Comparison of ENCODE assay signal across 8 cellular contexts in genomic region chr17:28750178-28751047, GRCh38. TPM values are rescaled to one million over a fixed set of nuclear protein-coding genes. Genes with fewer than 3 reads are reported as not detected.
DNase-seq lines count a peak whose midpoint lies in the region; ATAC-seq and TF ChIP-seq lines count a peak whose summit lies in the region.

No MANE protein-coding gene starts in this region.

- peak; percentile 87 for ATAC-seq in gastroesophageal sphincter
- peak; percentile 81 for ATAC-seq in omental fat pad (ENCODE audit: low FRiP score)

- no peaks in the 10 kb centered on the region for H3K27me3 ChIP-seq in H7 (ENCODE audit: control insufficient read depth, insufficient read depth, low read length)
- H3K27me3 ChIP-seq in gastroesophageal sphincter: no peaks in the 10 kb centered on the region
- no peaks in the 10 kb centered on the region for H3K27me3 ChIP-seq in testis

- intact Hi-C loops in testis (cut with DNase I; ENCODE audit: low total_unique reads): loop anchor here (10.0 kb wide), 1 partner anchor 164 kb away; no protein-coding TSS in a partner anchor

- TF ChIP-seq CTCF in gastroesophageal sphincter (IDR thresholded peaks at IDR 0.05) (peak in 3 of 4 experiments; percentile 99 to 100 (median 100)), omental fat pad (IDR thresholded peaks at IDR 0.05) (peak in 2 of 3 donors; percentile 88 to 96), testis (IDR thresholded peaks at IDR 0.05) (peak; percentile 97 to 99 (median 97))

- no peak for TF ChIP-seq EP300 in gastroesophageal sphincter (IDR thresholded peaks at IDR 0.05)

- WGBS in gastroesophageal sphincter (ENCODE audit: low coverage in 1 of 2), 2 donors: 43 to 51% methylated on average over 10 of the region's 20 CpGs
- 40 to 49% methylated on average over 17 to 20 of the region's 20 CpGs for WGBS in testis, 2 donors

- TF ChIP-seq POLR2A in gastroesophageal sphincter (IDR thresholded peaks at IDR 0.05): no peak
- TF ChIP-seq POLR2A in testis (IDR thresholded peaks at IDR 0.05): no peak

- H3K27ac ChIP-seq in gastroesophageal sphincter: peak overlapping the region in 2 of 4 donors; percentile 31 to 53
- peak overlapping the region in 1 of 2 donors; percentile 15 for H3K27ac ChIP-seq in testis

- H3K36me3 ChIP-seq in H7 (replicated peaks; ENCODE audit: control insufficient read depth, insufficient read depth, low read length): peaks cover 41% of the 10 kb centered on the region
- H3K36me3 ChIP-seq in gastroesophageal sphincter: peaks cover 0 to 27% of the 10 kb centered on the region in 2 donors
- H3K36me3 ChIP-seq in testis (ENCODE audit: low read depth, missing control alignments): no peaks in the 10 kb centered on the region

- no peaks in the 10 kb centered on the region for H3K9me3 ChIP-seq in gastroesophageal sphincter
- H3K9me3 ChIP-seq in testis: no peaks in the 10 kb centered on the region

- no peak overlapping the region for H3K4me3 ChIP-seq in H7 (ENCODE audit: insufficient read depth, low read depth, low read length)
- H3K4me3 ChIP-seq in gastroesophageal sphincter: no peak overlapping the region
- no peak overlapping the region for H3K4me3 ChIP-seq in testis

- DNase-seq in Daoy (ENCODE audit: low read depth): peak; percentile 92
- peak; percentile 86 for DNase-seq in H7
- peak; percentile 87 for DNase-seq in NCI-H1092 (lab: John Stamatoyannopoulos, UW)
- DNase-seq in SK-N-DZ (ENCODE audit: low spot score): peak; percentile 93
- peak; percentile 89 for DNase-seq in activated naive CD4-positive, alpha-beta T cell treated with Interleukin-2 at 50 U/mL for 16 hours
- peak; percentile 94 for DNase-seq in omental fat pad (ENCODE audit: low spot score)
- DNase-seq in testis: peak; percentile 97

- H3K4me1 ChIP-seq in gastroesophageal sphincter (peaks cover 0 to 42% (median 8%) of the 10 kb centered on the region in 3 donors), testis (peaks cover 29% of the 10 kb centered on the region)

RNA-seq across cellular contexts. Expression of gene TRAF4, which starts 6.6 kb away (rescaled TPM):
- total RNA-seq in Daoy (2014; rRNA removed; shearing (Covaris generic)): 20.4 and 23.7 TPM in 2 replicates
- total RNA-seq in H7 (2014; rRNA removed; shearing (Covaris generic)): 159 and 216 TPM in 2 replicates
- 125 and 130 TPM in 2 replicates for polyA plus RNA-seq in SK-N-DZ (2014; cell fraction: cytosol; rRNA removed)
- polyA plus RNA-seq in SK-N-DZ (2014; cell fraction: nucleus; rRNA removed): 171 and 225 TPM in 2 replicates
- 10 to 100 TPM in 1 of 4 donors, 1 to 10 TPM in 3; 3.4 to 10.8 (median 4.7) TPM for total RNA-seq in gastroesophageal sphincter
- 10 to 100 TPM in 2 of 4 donors, 1 to 10 TPM in 2; 8.4 to 66.7 (median 30.7) TPM for total RNA-seq in omental fat pad
- total RNA-seq in testis: 10 to 100 TPM; 35.3 to 47.2 TPM
- 33.1 TPM for polyA plus RNA-seq in testis (ENCODE audit: insufficient read depth, low read depth, low replicate concordance)

RNA-seq across cellular contexts. Expression of gene NEK8, which starts 21.8 kb away (rescaled TPM):
- total RNA-seq in Daoy (2014; rRNA removed; shearing (Covaris generic)): 2.9 and 10.2 TPM in 2 replicates
- total RNA-seq in H7 (2014; rRNA removed; shearing (Covaris generic)): 10.9 and 12.5 TPM in 2 replicates
- polyA plus RNA-seq in SK-N-DZ (2014; cell fraction: cytosol; rRNA removed): 1.6 and 6.7 TPM in 2 replicates
- 3.6 and 8.4 TPM in 2 replicates for polyA plus RNA-seq in SK-N-DZ (2014; cell fraction: nucleus; rRNA removed)
- total RNA-seq in gastroesophageal sphincter (1 to 10 TPM in 2 of 4 donors, under 1 TPM in 1, not detected in 1; 0.94 to 2.0 (median 1.8) TPM), omental fat pad (1 to 10 TPM; 1.9 to 3.4 (median 2.5) TPM), testis (10 to 100 TPM; 10.1 to 10.7 TPM)
- polyA plus RNA-seq in testis (ENCODE audit: insufficient read depth, low read depth, low replicate concordance): 7.3 TPM

RNA-seq across cellular contexts. Expression of gene TLCD1, which starts 24.4 kb away (rescaled TPM):
- 1.3 and 2.4 TPM in 2 replicates for total RNA-seq in Daoy (2014; rRNA removed; shearing (Covaris generic))
- total RNA-seq in H7 (2014; rRNA removed; shearing (Covaris generic)): 15.6 and 21.4 TPM in 2 replicates
- polyA plus RNA-seq in SK-N-DZ (2014; cell fraction: cytosol; rRNA removed): 8.8 and 11.8 TPM in 2 replicates
- polyA plus RNA-seq in SK-N-DZ (2014; cell fraction: nucleus; rRNA removed): 7.4 and 7.6 TPM in 2 replicates
- total RNA-seq in gastroesophageal sphincter: 1 to 10 TPM in 2 of 4 donors, not detected in 2; 1.1 to 2.8 TPM
- 1 to 10 TPM in 3 of 4 donors, not detected in 1; 2.1 to 5.2 (median 3.6) TPM for total RNA-seq in omental fat pad
- total RNA-seq in testis: 1 to 10 TPM; 4.2 to 8.6 TPM
- 18.0 TPM for polyA plus RNA-seq in testis (ENCODE audit: insufficient read depth, low read depth, low replicate concordance)

RNA-seq across cellular contexts. Expression of gene RPL23A, which starts 30.6 kb away (rescaled TPM):
- total RNA-seq in Daoy (2014; rRNA removed; shearing (Covaris generic)): 697 and 1,346 TPM in 2 replicates
- total RNA-seq in H7 (2014; rRNA removed; shearing (Covaris generic)): 778 and 823 TPM in 2 replicates
- 1,168 and 1,695 TPM in 2 replicates for polyA plus RNA-seq in SK-N-DZ (2014; cell fraction: cytosol; rRNA removed)
- 853 and 1,299 TPM in 2 replicates for polyA plus RNA-seq in SK-N-DZ (2014; cell fraction: nucleus; rRNA removed)
- total RNA-seq in gastroesophageal sphincter (100 to 1,000 TPM; 317 to 834 (median 683) TPM), omental fat pad (100 to 1,000 TPM; 568 to 719 (median 636) TPM), testis (100 to 1,000 TPM; 200 to 343 TPM)
- 757 TPM for polyA plus RNA-seq in testis (ENCODE audit: insufficient read depth, low read depth, low replicate concordance)

RNA-seq across cellular contexts. Expression of gene RAB34, which starts 32.7 kb away (rescaled TPM):
- 243 and 290 TPM in 2 replicates for total RNA-seq in Daoy (2014; rRNA removed; shearing (Covaris generic))
- 209 and 284 TPM in 2 replicates for total RNA-seq in H7 (2014; rRNA removed; shearing (Covaris generic))
- polyA plus RNA-seq in SK-N-DZ (2014; cell fraction: cytosol; rRNA removed): 50.8 and 51.5 TPM in 2 replicates
- 124 and 148 TPM in 2 replicates for polyA plus RNA-seq in SK-N-DZ (2014; cell fraction: nucleus; rRNA removed)
- total RNA-seq in gastroesophageal sphincter (100 to 1,000 TPM; 185 to 219 (median 196) TPM), omental fat pad (100 to 1,000 TPM in 2 of 4 donors, 10 to 100 TPM in 2; 90.4 to 112 (median 101) TPM), testis (10 to 100 TPM; 30.4 to 47.3 TPM)
- polyA plus RNA-seq in testis (ENCODE audit: insufficient read depth, low read depth, low replicate concordance): 42.1 TPM
